1 cellular context compared by ENCODE assay signal in the genomic region with DNA sequence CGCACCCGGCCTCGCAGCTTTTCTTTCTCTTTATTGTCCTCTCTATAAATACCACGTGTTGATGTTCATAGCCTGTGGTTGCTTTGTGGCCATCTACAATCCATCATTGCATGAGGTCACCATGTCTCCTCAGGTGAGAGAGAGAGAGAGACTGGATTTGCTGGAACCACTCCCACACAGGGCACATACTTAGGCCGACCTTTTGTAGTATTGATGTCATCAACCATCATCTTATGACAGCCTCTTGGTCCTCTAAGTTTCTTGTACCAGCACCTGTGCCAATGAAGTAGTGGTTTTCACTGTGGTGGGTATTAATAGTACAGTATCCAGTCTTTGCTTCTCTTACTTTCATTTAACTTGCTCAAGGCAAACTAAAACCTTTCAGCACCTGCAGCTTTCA.
TF ChIP-seq lines count a peak whose summit lies in the region.

No MANE protein-coding gene starts in this region.

TF ChIP-seq in IMR-90, 13 proteins besides CTCF, POLR2A, EP300 and RAD21 (continued from another document):
- TF ChIP-seq USF2 (IDR thresholded peaks at IDR 0.05; ENCODE audit: low read depth, low read length) (no peak), CHD1 (IDR thresholded peaks at IDR 0.05; ENCODE audit: low read depth, low read length) (no peak)
